Comparison of ENCODE assay signal across 18 cellular contexts in the genomic region with DNA sequence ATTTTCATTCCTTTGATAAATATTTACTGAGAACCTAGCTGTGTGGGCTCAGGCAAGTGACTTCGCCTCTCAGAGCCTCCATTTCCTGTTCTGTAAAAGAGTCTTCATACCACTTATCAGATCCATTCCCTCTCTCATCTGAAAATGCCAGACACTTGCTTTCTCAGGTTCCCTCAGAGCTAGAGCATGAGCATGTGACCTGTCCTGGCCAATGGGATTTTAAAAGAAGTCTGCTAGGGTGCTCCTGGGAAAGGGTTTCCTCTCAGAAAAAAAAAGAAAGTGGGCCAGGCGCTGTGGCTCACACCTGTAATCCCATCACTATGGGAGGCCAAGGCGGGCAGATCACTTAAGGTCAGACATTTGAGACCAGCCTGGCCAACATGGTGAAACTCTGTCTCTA. TPM values are rescaled to one million over a fixed set of nuclear protein-coding genes. Genes with fewer than 3 reads are reported as not detected.
"Had no signal": no experiment of that assay in that cellular context is flagged by ENCODE, and none has a peak within 500 bp of the region (broad histone marks: within the 10 kb centered on the region; RNA-seq: fewer than 3 reads in every experiment).

No MANE protein-coding gene starts in this region.

- DNase-seq: activated B cell treated with CpG ODN at 0.5 μM for 24 hours; activated CD4-positive, alpha-beta T cell treated with anti-CD3 and anti-CD28 coated beads for 48 hours; activated CD8-positive, alpha-beta memory T cell treated with anti-CD3 and anti-CD28 coated beads, Interleukin-2, amount 50 U/mL, for 48 hours; activated gamma-delta T cell treated with Interleukin-2 at 50 U/mL for 16 hours; activated T-cell treated with anti-CD3 and anti-CD28 coated beads, Interleukin-2, amount 50 U/mL, for 72 hours; amniotic stem cell; esophagus squamous epithelium; hippocampal formation; kidney glomerular epithelial cell; occipital lobe; stimulated activated CD4-positive, alpha-beta T cell treated with anti-CD3 and anti-CD28 coated beads, Interleukin-1b, Interleukin-23, amount 100 ng/mL, for 48 hours; stimulated activated naive CD8-positive, alpha-beta T cell treated with anti-CD3 and anti-CD28 coated beads, Interleukin-15, amount 100 ng/mL, for 72 hours; T-helper 2 cell; testis; upper lobe of left lung had no signal

- H3K36me3 ChIP-seq: esophagus squamous epithelium, upper lobe of left lung had no signal

- H3K27me3 ChIP-seq: testis had no signal

- H3K9me3 ChIP-seq: esophagus squamous epithelium, testis, upper lobe of left lung had no signal

- H3K4me3 ChIP-seq: coronary artery, esophagus squamous epithelium, testis, upper lobe of left lung had no signal

- H3K27ac ChIP-seq: coronary artery, esophagus squamous epithelium, testis, upper lobe of left lung had no signal

RNA-seq across cellular contexts. Expression of a gene that starts 5.3 kb away (rescaled TPM):
- total RNA-seq: activated B cell treated with CpG ODN at 0.5 μM for 24 hours; activated T-cell treated with anti-CD3 and anti-CD28 coated beads, Interleukin-2, amount 50 U/mL, for 72 hours; fibroblast of villous mesenchyme; glomerular endothelial cell had no signal
